In genomic region chr17:67109111-67109510, GRCh38 we compare ENCODE assay signal across 1 cellular context.
A peak's percentile ranks its signal among the peaks of the same experiment; 100 is the strongest.
TF ChIP-seq lines count a peak whose summit lies in the region.

No MANE protein-coding gene starts in this region.

TF ChIP-seq in HepG2, 621 proteins besides CTCF, POLR2A, EP300 and RAD21 (continued from another document):
- no peak for TF ChIP-seq RORA (CRISPR knock-in tag; IDR thresholded peaks at IDR 0.05)
- no peak for TF ChIP-seq CHCHD3 (CRISPR knock-in tag; IDR thresholded peaks at IDR 0.05)
- TF ChIP-seq TEF (CRISPR knock-in tag; IDR thresholded peaks at IDR 0.05): no peak
- no peak for TF ChIP-seq TAF15 (IDR thresholded peaks at IDR 0.05; ENCODE audit: low read depth, low read length, poor library complexity, severe bottlenecking)
- no peak for TF ChIP-seq ETV5 (CRISPR knock-in tag; IDR thresholded peaks at IDR 0.05; ENCODE audit: borderline replicate concordance)
- 0 out of 2 replicates have a peak, but pooled peaks have one; percentile 16 for TF ChIP-seq CEBPB (IDR thresholded peaks at IDR 0.05; ENCODE audit: borderline replicate concordance, low read depth, low read length)
- no peak for TF ChIP-seq IKZF1 (IDR thresholded peaks at IDR 0.05)
